In the genomic region with DNA sequence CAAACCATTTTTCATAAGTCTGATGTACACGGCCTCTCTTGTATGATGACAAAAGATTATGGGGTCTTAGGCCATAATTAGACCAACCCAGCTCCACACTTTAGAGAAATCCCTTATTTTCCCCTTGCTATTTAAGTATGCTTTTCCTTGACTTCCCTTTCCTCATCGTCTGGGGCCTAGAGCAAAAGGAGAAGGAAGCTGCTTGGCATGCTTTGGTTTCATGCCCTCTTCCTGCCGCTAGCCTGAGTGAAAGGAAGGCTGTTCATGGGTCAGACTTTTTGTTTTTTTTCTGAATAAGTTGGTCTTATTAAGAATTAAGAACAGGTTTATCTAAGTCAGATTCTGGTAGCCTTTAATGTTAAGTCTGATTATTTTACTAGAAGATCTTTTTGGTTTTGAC, we compare ENCODE assay signal across 1 cellular context.
TF ChIP-seq lines count a peak whose summit lies in the region.

No MANE protein-coding gene starts in this region.

TF ChIP-seq in HepG2, 621 proteins besides CTCF, POLR2A, EP300 and RAD21 (continued from another document):
- TF ChIP-seq, protein P1, sequence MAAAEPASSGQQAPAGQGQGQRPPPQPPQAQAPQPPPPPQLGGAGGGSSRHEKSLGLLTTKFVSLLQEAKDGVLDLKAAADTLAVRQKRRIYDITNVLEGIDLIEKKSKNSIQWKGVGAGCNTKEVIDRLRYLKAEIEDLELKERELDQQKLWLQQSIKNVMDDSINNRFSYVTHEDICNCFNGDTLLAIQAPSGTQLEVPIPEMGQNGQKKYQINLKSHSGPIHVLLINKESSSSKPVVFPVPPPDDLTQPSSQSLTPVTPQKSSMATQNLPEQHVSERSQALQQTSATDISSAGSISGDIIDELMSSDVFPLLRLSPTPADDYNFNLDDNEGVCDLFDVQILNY (CRISPR knock-in tag; conservative IDR thresholded peaks at IDR 0.05): no peak
- TF ChIP-seq ZNF546 (CRISPR knock-in tag; conservative IDR thresholded peaks at IDR 0.05) (no peak), HNF4A (CRISPR knock-in tag; IDR thresholded peaks at IDR 0.05) (no peak), DPF2 (CRISPR knock-in tag; IDR thresholded peaks at IDR 0.05; ENCODE audit: borderline replicate concordance, low read depth) (no peak)
- TF ChIP-seq, protein P2, sequence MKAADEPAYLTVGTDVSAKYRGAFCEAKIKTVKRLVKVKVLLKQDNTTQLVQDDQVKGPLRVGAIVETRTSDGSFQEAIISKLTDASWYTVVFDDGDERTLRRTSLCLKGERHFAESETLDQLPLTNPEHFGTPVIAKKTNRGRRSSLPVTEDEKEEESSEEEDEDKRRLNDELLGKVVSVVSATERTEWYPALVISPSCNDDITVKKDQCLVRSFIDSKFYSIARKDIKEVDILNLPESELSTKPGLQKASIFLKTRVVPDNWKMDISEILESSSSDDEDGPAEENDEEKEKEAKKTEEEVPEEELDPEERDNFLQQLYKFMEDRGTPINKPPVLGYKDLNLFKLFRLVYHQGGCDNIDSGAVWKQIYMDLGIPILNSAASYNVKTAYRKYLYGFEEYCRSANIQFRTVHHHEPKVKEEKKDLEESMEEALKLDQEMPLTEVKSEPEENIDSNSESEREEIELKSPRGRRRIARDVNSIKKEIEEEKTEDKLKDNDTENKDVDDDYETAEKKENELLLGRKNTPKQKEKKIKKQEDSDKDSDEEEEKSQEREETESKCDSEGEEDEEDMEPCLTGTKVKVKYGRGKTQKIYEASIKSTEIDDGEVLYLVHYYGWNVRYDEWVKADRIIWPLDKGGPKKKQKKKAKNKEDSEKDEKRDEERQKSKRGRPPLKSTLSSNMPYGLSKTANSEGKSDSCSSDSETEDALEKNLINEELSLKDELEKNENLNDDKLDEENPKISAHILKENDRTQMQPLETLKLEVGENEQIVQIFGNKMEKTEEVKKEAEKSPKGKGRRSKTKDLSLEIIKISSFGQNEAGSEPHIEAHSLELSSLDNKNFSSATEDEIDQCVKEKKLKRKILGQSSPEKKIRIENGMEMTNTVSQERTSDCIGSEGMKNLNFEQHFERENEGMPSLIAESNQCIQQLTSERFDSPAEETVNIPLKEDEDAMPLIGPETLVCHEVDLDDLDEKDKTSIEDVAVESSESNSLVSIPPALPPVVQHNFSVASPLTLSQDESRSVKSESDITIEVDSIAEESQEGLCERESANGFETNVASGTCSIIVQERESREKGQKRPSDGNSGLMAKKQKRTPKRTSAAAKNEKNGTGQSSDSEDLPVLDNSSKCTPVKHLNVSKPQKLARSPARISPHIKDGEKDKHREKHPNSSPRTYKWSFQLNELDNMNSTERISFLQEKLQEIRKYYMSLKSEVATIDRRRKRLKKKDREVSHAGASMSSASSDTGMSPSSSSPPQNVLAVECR (CRISPR knock-in tag; IDR thresholded peaks at IDR 0.05; ENCODE audit: borderline replicate concordance): no peak
